In genomic region chr1:114369930-114370329, GRCh38 we compare ENCODE assay signal across 1 cellular context.
A peak's percentile ranks its signal among the peaks of the same experiment; 100 is the strongest.
TF ChIP-seq lines count a peak whose summit lies in the region.

No MANE protein-coding gene starts in this region.

TF ChIP-seq in K562, 482 proteins besides CTCF, POLR2A, EP300 and RAD21 (continued from another document):
- peak; percentile 7; the same call in 1 of the 2 replicates for TF ChIP-seq ARID3A (IDR thresholded peaks at IDR 0.05; ENCODE audit: borderline replicate concordance, low read depth, low read length)
- peak; percentile 18; the same call in 1 of the 2 replicates for TF ChIP-seq MYC (IDR thresholded peaks at IDR 0.05; ENCODE audit: low read depth, low read length)
- TF ChIP-seq MYC (CRISPR knock-in tag; IDR thresholded peaks at IDR 0.05; ENCODE audit: borderline replicate concordance, low read depth): no peak
- TF ChIP-seq ADNP (tag; IDR thresholded peaks at IDR 0.05): peak; percentile 56; the same call in 1 of the 2 replicates
- TF ChIP-seq TFE3 (CRISPR knock-in tag; IDR thresholded peaks at IDR 0.05): peak; percentile 90
- TF ChIP-seq CEBPG (CRISPR knock-in tag; IDR thresholded peaks at IDR 0.05): no peak
- TF ChIP-seq CEBPG (tag; conservative IDR thresholded peaks at IDR 0.05 in 1 of 2, IDR thresholded peaks at IDR 0.05 in 1 of 2): peak in 1 of 2 experiments; percentile 66; a peak in 2 of 4 replicates
- peak; percentile 79 for TF ChIP-seq CEBPB (tag; IDR thresholded peaks at IDR 0.05)
- TF ChIP-seq EHMT2 (IDR thresholded peaks at IDR 0.05): 0 out of 2 replicates have a peak, but pooled peaks have one; percentile 6
- TF ChIP-seq MTA3 (IDR thresholded peaks at IDR 0.05; ENCODE audit: borderline replicate concordance): 0 out of 2 replicates have a peak, but pooled peaks have one; percentile 3
- 0 out of 2 replicates have a peak, but pooled peaks have one; percentile 3 for TF ChIP-seq CC2D1A (IDR thresholded peaks at IDR 0.05)
TF ChIP-seq in K562: peak in this region for 10.
